In the genomic region with DNA sequence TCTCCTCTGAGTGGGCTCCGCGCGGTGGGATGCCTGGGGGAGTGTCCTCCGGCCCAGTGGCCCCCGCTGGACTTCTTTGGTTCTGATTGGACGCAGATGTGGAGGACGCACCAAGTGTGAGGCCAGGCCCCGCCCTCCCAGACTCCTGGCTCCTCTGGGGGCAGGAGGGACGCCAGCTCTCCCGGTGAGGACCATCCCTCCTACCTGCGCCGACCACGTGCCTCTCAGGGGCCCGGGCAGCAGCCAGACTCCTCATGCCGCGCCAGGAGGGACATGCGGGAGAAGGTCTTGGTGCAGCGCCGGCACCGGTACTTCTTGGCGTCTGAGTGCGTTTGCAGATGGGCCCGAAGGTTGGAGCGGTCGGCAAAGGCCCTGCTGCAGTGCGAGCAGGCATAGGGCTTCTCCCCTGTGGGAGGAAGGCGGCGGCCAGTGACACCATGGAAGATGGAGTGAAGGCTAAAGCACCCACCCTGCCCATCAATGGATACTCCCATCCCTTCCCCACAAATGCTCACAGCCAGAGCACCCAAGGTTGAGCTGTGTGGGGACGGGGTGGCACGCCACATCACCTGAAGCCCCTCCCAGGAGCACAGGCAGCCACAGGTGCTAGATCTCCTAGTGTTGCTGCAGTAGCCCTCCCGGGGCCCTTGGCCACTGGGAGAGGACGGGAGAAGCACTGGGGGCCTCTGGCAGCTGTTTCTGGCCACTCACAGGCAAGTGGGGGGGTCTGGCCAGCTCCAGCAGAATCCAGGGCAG, we compare ENCODE assay signal across 1 cellular context.
TF ChIP-seq lines count a peak whose summit lies in the region.

No MANE protein-coding gene starts in this region.

TF ChIP-seq in HepG2, 621 proteins besides CTCF, POLR2A, EP300 and RAD21 (continued from another document and continues in another):
- TF ChIP-seq THAP9 (CRISPR knock-in tag; IDR thresholded peaks at IDR 0.05; ENCODE audit: borderline replicate concordance): no peak
- TF ChIP-seq NR1H2 (CRISPR knock-in tag; IDR thresholded peaks at IDR 0.05; ENCODE audit: borderline replicate concordance, low read depth): no peak
- no peak for TF ChIP-seq ZNF546 (CRISPR knock-in tag; conservative IDR thresholded peaks at IDR 0.05)
- TF ChIP-seq ZNF496 (CRISPR knock-in tag; IDR thresholded peaks at IDR 0.05; ENCODE audit: insufficient replicate concordance): no peak
- TF ChIP-seq XRCC5 (optimal IDR thresholded peaks at IDR 0.05; ENCODE audit: low read length): no peak
- TF ChIP-seq NFKBIZ (CRISPR knock-in tag; IDR thresholded peaks at IDR 0.05): no peak
- no peak for TF ChIP-seq SP5 (CRISPR knock-in tag; IDR thresholded peaks at IDR 0.05; ENCODE audit: borderline replicate concordance, low read depth)
- no peak for TF ChIP-seq ASH2L (IDR thresholded peaks at IDR 0.05; ENCODE audit: insufficient read length, low read depth, low read length)
- TF ChIP-seq U2AF1 (optimal IDR thresholded peaks at IDR 0.05; ENCODE audit: low read depth, low read length): no peak
- TF ChIP-seq NONO (IDR thresholded peaks at IDR 0.05): no peak
- no peak for TF ChIP-seq NONO (CRISPR knock-in tag; conservative IDR thresholded peaks at IDR 0.05)
- TF ChIP-seq, protein P1, sequence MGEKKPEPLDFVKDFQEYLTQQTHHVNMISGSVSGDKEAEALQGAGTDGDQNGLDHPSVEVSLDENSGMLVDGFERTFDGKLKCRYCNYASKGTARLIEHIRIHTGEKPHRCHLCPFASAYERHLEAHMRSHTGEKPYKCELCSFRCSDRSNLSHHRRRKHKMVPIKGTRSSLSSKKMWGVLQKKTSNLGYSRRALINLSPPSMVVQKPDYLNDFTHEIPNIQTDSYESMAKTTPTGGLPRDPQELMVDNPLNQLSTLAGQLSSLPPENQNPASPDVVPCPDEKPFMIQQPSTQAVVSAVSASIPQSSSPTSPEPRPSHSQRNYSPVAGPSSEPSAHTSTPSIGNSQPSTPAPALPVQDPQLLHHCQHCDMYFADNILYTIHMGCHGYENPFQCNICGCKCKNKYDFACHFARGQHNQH (CRISPR knock-in tag; IDR thresholded peaks at IDR 0.05): no peak
- TF ChIP-seq HHEX (CRISPR knock-in tag; IDR thresholded peaks at IDR 0.05): no peak
- no peak for TF ChIP-seq GMEB2 (CRISPR knock-in tag; IDR thresholded peaks at IDR 0.05; ENCODE audit: low read depth)
- TF ChIP-seq ZNF790 (CRISPR knock-in tag; IDR thresholded peaks at IDR 0.05; ENCODE audit: borderline replicate concordance): no peak
- TF ChIP-seq ARID4A (CRISPR knock-in tag; IDR thresholded peaks at IDR 0.05; ENCODE audit: borderline replicate concordance): 0 out of 2 replicates have a peak, but pooled peaks have one; percentile 24
- no peak for TF ChIP-seq SKI (IDR thresholded peaks at IDR 0.05; ENCODE audit: partially characterized antibody)
- no peak for TF ChIP-seq ETV6 (CRISPR knock-in tag; conservative IDR thresholded peaks at IDR 0.05)
- no peak for TF ChIP-seq IKZF4 (CRISPR knock-in tag; IDR thresholded peaks at IDR 0.05; ENCODE audit: borderline replicate concordance, low read depth, not compliant biosample characterization)
- no peak for TF ChIP-seq MAFF (IDR thresholded peaks at IDR 0.05; ENCODE audit: low read depth, low read length)
- TF ChIP-seq HOMEZ (CRISPR knock-in tag; IDR thresholded peaks at IDR 0.05; ENCODE audit: low read depth): no peak
- no peak for TF ChIP-seq YEATS4 (CRISPR knock-in tag; IDR thresholded peaks at IDR 0.05; ENCODE audit: borderline replicate concordance)
- TF ChIP-seq DR1 (CRISPR knock-in tag; IDR thresholded peaks at IDR 0.05): no peak
- TF ChIP-seq, protein P2, sequence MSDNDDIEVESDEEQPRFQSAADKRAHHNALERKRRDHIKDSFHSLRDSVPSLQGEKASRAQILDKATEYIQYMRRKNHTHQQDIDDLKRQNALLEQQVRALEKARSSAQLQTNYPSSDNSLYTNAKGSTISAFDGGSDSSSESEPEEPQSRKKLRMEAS (IDR thresholded peaks at IDR 0.05): 0 out of 2 replicates have a peak, but pooled peaks have one; percentile 15
- TF ChIP-seq HNRNPLL (IDR thresholded peaks at IDR 0.05; ENCODE audit: low read depth, low read length, poor library complexity, severe bottlenecking): peak; percentile 18
- TF ChIP-seq ZNF552 (CRISPR knock-in tag; IDR thresholded peaks at IDR 0.05; ENCODE audit: borderline replicate concordance): no peak
- no peak for TF ChIP-seq ZNF672 (CRISPR knock-in tag; IDR thresholded peaks at IDR 0.05)
- no peak for TF ChIP-seq USF2 (IDR thresholded peaks at IDR 0.05; ENCODE audit: low read depth, low read length)
- no peak for TF ChIP-seq USF2 (CRISPR knock-in tag; IDR thresholded peaks at IDR 0.05; ENCODE audit: borderline replicate concordance)
- no peak for TF ChIP-seq ZNF549 (CRISPR knock-in tag; IDR thresholded peaks at IDR 0.05)
- no peak for TF ChIP-seq RXRB (CRISPR knock-in tag; IDR thresholded peaks at IDR 0.05; ENCODE audit: borderline replicate concordance)
- TF ChIP-seq MXD4 (CRISPR knock-in tag; IDR thresholded peaks at IDR 0.05): no peak
- no peak for TF ChIP-seq NR2F6 (IDR thresholded peaks at IDR 0.05)
- TF ChIP-seq NR2F6 (CRISPR knock-in tag; IDR thresholded peaks at IDR 0.05): no peak
- TF ChIP-seq TSC22D2 (CRISPR knock-in tag; IDR thresholded peaks at IDR 0.05; ENCODE audit: borderline replicate concordance): no peak
- TF ChIP-seq HCFC1 (IDR thresholded peaks at IDR 0.05; ENCODE audit: low read depth, low read length): no peak
- no peak for TF ChIP-seq IRF1 (CRISPR knock-in tag; IDR thresholded peaks at IDR 0.05; ENCODE audit: low read depth)
- no peak for TF ChIP-seq ATAD3A (CRISPR knock-in tag; IDR thresholded peaks at IDR 0.05)
- peak; percentile 17; the same call in 1 of the 2 replicates for TF ChIP-seq ZSCAN21 (CRISPR knock-in tag; IDR thresholded peaks at IDR 0.05; ENCODE audit: borderline replicate concordance)
- TF ChIP-seq SNAI1 (CRISPR knock-in tag; IDR thresholded peaks at IDR 0.05; ENCODE audit: borderline replicate concordance): no peak
- TF ChIP-seq ZBTB2 (CRISPR knock-in tag; IDR thresholded peaks at IDR 0.05; ENCODE audit: low read depth): no peak
- TF ChIP-seq YEATS2 (CRISPR knock-in tag; IDR thresholded peaks at IDR 0.05; ENCODE audit: borderline replicate concordance): no peak
- TF ChIP-seq KDM5A (IDR thresholded peaks at IDR 0.05; ENCODE audit: borderline replicate concordance, low read length): no peak
- no peak for TF ChIP-seq ZBTB43 (CRISPR knock-in tag; conservative IDR thresholded peaks at IDR 0.05)
- no peak for TF ChIP-seq NFYC (CRISPR knock-in tag; IDR thresholded peaks at IDR 0.05)
